18 cellular contexts compared by ENCODE assay signal in the genomic region with DNA sequence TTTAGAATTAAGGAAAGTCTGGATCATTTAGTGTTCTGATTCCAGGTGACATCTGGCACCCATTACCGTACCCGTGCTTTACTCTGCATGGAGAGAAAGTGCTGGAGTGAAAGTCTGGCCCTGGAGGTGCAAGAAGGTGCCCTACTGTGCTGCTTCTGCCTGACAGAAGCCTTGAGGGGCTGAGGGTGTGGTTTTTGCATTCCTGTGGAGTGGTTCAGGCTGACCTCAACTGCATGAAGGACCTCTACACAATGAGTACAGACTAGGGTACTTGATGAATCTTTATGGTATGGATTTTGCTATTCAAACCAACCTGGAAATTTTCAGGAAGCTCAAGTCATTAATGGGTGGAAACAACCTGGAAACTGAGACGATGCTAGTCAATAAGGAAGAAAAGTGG.
"Had no signal": no experiment of that assay in that cellular context is flagged by ENCODE, and none has a peak within 500 bp of the region (broad histone marks: within the 10 kb centered on the region; RNA-seq: fewer than 3 reads in every experiment).

No MANE protein-coding gene starts in this region.

- H3K27me3 ChIP-seq: body of pancreas, gastrocnemius medialis, tibial artery had no signal

- H3K4me3 ChIP-seq: body of pancreas, gastrocnemius medialis, tibial artery had no signal

- ATAC-seq: activated CD4-positive, alpha-beta T cell treated with anti-CD3 and anti-CD28 coated beads for 36 hours; activated T-helper 17 cell treated with anti-CD3 and anti-CD28 coated beads, Interleukin-2, amount 50 U/mL, for 72 hours; body of pancreas; gastrocnemius medialis; left lobe of liver; stimulated activated naive CD8-positive, alpha-beta T cell treated with anti-CD3 and anti-CD28 coated beads, Interleukin-15, Interleukin-2, amounts not matched to agents 100 U/mL and 50 U/mL, for 24 hours; T-helper 17 cell had no signal

- H3K9me3 ChIP-seq: body of pancreas, gastrocnemius medialis, tibial artery had no signal

- H3K27ac ChIP-seq: body of pancreas, gastrocnemius medialis, tibial artery had no signal

- H3K4me1 ChIP-seq: body of pancreas, gastrocnemius medialis, tibial artery had no signal

- DNase-seq: activated CD4-positive, alpha-beta T cell treated with anti-CD3 and anti-CD28 coated beads for 36 hours; activated CD4-positive, alpha-beta T cell treated with anti-CD3 and anti-CD28 coated beads, Interleukin-2, amount 50 U/mL, for 48 hours; activated naive CD4-positive, alpha-beta T cell; activated naive CD8-positive, alpha-beta T cell treated with anti-CD3 and anti-CD28 coated beads, Interleukin-2, amount 10 ng/mL, durations not matched to agents 7 days and 5 days; activated T-cell treated with anti-CD3 and anti-CD28 coated beads, Interleukin-2, amount 50 U/mL, for 1 hour; amygdala; body of pancreas; gastrocnemius medialis; head of caudate nucleus; kidney; midbrain; stimulated activated CD4-positive, alpha-beta T cell treated with anti-CD3 and anti-CD28 coated beads, Interleukin-2, amount 100 ng/mL, for 24 hours; stimulated activated naive CD8-positive, alpha-beta T cell treated with anti-CD3 and anti-CD28 coated beads, Interleukin-15, Interleukin-2, amounts not matched to agents 100 U/mL and 50 U/mL, for 24 hours; substantia nigra; T-helper 17 cell; tibial artery had no signal
